15 cellular contexts compared by ENCODE assay signal in genomic region chr3:172208586-172209332, GRCh38.
A peak's percentile ranks its signal among the peaks of the same experiment; 100 is the strongest.
DNase-seq lines count a peak whose midpoint lies in the region; ATAC-seq and TF ChIP-seq lines count a peak whose summit lies in the region.
"Had no signal": no experiment of that assay in that cellular context is flagged by ENCODE, and none has a peak within 500 bp of the region (broad histone marks: within the 10 kb centered on the region; RNA-seq: fewer than 3 reads in every experiment).

No MANE protein-coding gene starts in this region.

- BruUV-seq in OCI-LY7 (replicated peaks; lab: Mats Ljungman, UMichigan): no TSS peak

- no peak overlapping the region for H2AFZ ChIP-seq in OCI-LY7 (ENCODE audit: low read length)

- H3K27ac Mint-ChIP-seq in WTC11: peak overlapping the region; percentile 83
- H3K27ac Mint-ChIP-seq: activated CD4-positive, alpha-beta memory T cell treated with anti-CD3 and anti-CD28 coated beads, Interleukin-2, amount 10 ng/mL, durations not matched to agents 7 days and 5 days; activated naive CD4-positive, alpha-beta T cell treated with anti-CD3 and anti-CD28 coated beads, Interleukin-2, amount 10 ng/mL, durations not matched to agents 7 days and 5 days had no signal

- H3K9me2 ChIP-seq in OCI-LY7 (ENCODE audit: insufficient read depth, low read length): no peaks in the 10 kb centered on the region

- no peaks in the 10 kb centered on the region for H3K79me2 ChIP-seq in OCI-LY7 (ENCODE audit: insufficient read depth, low read depth, low read length)

- no peak for TF ChIP-seq CTCF in HEK293 (tag by site-specific recombination; IDR thresholded peaks at IDR 0.05)
- no peak for TF ChIP-seq CTCF in WTC11 (IDR thresholded peaks at IDR 0.05)
- TF ChIP-seq CTCF in right atrium auricular region (IDR thresholded peaks at IDR 0.05): no peak
- TF ChIP-seq CTCF in sigmoid colon (IDR thresholded peaks at IDR 0.05): no peak
- TF ChIP-seq CTCF in BE2C (IDR thresholded peaks at IDR 0.05; ENCODE audit: low read depth, low read length): no peak
- no peak for TF ChIP-seq CTCF in WERI-Rb-1 (IDR thresholded peaks at IDR 0.05; ENCODE audit: low read depth, low read length)
- no peak for TF ChIP-seq CTCF in OCI-LY7 (conservative IDR thresholded peaks at IDR 0.05; ENCODE audit: low read length)

- peak; percentile 43 for DNase-seq in WTC11 (ENCODE audit: low spot score)
- DNase-seq in right atrium auricular region (ENCODE audit: low spot score): no peak
- no peak for DNase-seq in sigmoid colon
- DNase-seq in GM19238 (ENCODE audit: insufficient read length, low spot score): no peak
- DNase-seq in BE2C: no peak
- DNase-seq in WERI-Rb-1: no peak
- no peak for DNase-seq in OCI-LY7 (ENCODE audit: low spot score)
- DNase-seq: activated CD4-positive, alpha-beta memory T cell treated with anti-CD3 and anti-CD28 coated beads, Interleukin-2, amount 10 ng/mL, durations not matched to agents 7 days and 5 days; activated naive CD4-positive, alpha-beta T cell treated with anti-CD3 and anti-CD28 coated beads, Interleukin-2, amount 10 ng/mL, durations not matched to agents 7 days and 5 days; Caco-2; NCI-H1105 treated with DMSO at 0.1 percent for 48 hours; NCI-H774 had no signal

- peaks cover 42% of the 10 kb centered on the region for H3K4me1 Mint-ChIP-seq in WTC11
- H3K4me1 Mint-ChIP-seq: activated naive CD4-positive, alpha-beta T cell treated with anti-CD3 and anti-CD28 coated beads, Interleukin-2, amount 10 ng/mL, durations not matched to agents 7 days and 5 days had no signal

- peaks cover 22% of the 10 kb centered on the region for H3K9me3 Mint-ChIP-seq in WTC11

- no peak overlapping the region for H3K4me2 ChIP-seq in OCI-LY7 (ENCODE audit: low read length)

- CTCF ChIA-PET in HEK293 (lab: Yijun Ruan, JAX) (no interaction called here), WTC11 (lab: Charles Lee) (interaction anchor here (0.7 to 0.8 kb wide), 2 partner anchors 58 to 123 kb away, joined by 3 read pairs; no protein-coding TSS in a partner anchor), OCI-LY7 (lab: Charles Lee; ENCODE audit: unreplicated experiment) (no interaction called here)

- no peaks in the 10 kb centered on the region for H4K20me1 ChIP-seq in OCI-LY7 (ENCODE audit: insufficient read depth, low read length)

- no peak for TF ChIP-seq EP300 in sigmoid colon (IDR thresholded peaks at IDR 0.05)

- H3K27me3 ChIP-seq in right atrium auricular region (no peaks in the 10 kb centered on the region), sigmoid colon (no peaks in the 10 kb centered on the region), BE2C (no peaks in the 10 kb centered on the region), WERI-Rb-1 (ENCODE audit: insufficient read depth, low read depth, severe bottlenecking) (no peaks in the 10 kb centered on the region)

- intact Hi-C loops in sigmoid colon (cut with DNase I): no loop called here
- intact Hi-C loops in OCI-LY7 (cut with micrococcal nuclease; ENCODE audit: unreplicated experiment): no loop called here

- H3K27ac ChIP-seq in HEK293 (ENCODE audit: extremely low read depth, low read depth, low read length): no peak overlapping the region
- peak overlapping the region; percentile 61 to 67 for H3K27ac ChIP-seq in right atrium auricular region
- peak overlapping the region in 3 of 4 donors; percentile 31 to 62 (median 61) for H3K27ac ChIP-seq in sigmoid colon
- no peak overlapping the region for H3K27ac ChIP-seq in WERI-Rb-1
- no peak overlapping the region for H3K27ac ChIP-seq in OCI-LY7 (ENCODE audit: low read depth, low read length, poor library complexity, severe bottlenecking)
- H3K27ac ChIP-seq: HL-60 had no signal

- POLR2A ChIA-PET in HEK293 (lab: Yijun Ruan, JAX): no interaction called here
- POLR2A ChIA-PET in WTC11 (lab: Charles Lee): no interaction called here
- POLR2A ChIA-PET in OCI-LY7 (lab: Charles Lee): interaction anchor here (0.8 kb wide), 1 partner anchor 12 kb away, joined by 3 read pairs; no protein-coding TSS in a partner anchor

- peaks cover 30% of the 10 kb centered on the region for H3K36me3 Mint-ChIP-seq in WTC11

- H3K4me3 ChIP-seq in HEK293 (ENCODE audit: low read depth, low read length) (no peak overlapping the region), right atrium auricular region (no peak overlapping the region), sigmoid colon (no peak overlapping the region), BE2C (ENCODE audit: low read depth, low read length) (no peak overlapping the region), WERI-Rb-1 (ENCODE audit: low read depth, low read length) (no peak overlapping the region), OCI-LY7 (ENCODE audit: low read depth, low read length, poor library complexity, severe bottlenecking) (no peak overlapping the region)
- H3K4me3 ChIP-seq: skin epidermis had no signal

- no peaks in the 10 kb centered on the region for H3K9me3 ChIP-seq in HEK293 (ENCODE audit: control insufficient read depth, insufficient read depth, low read depth, low read length)
- H3K9me3 ChIP-seq in right atrium auricular region: no peaks in the 10 kb centered on the region
- H3K9me3 ChIP-seq in sigmoid colon: no peaks in the 10 kb centered on the region
- H3K9me3 ChIP-seq in BE2C: no peaks in the 10 kb centered on the region
- H3K9me3 ChIP-seq in WERI-Rb-1 (ENCODE audit: severe bottlenecking): no peaks in the 10 kb centered on the region
- H3K9me3 ChIP-seq in OCI-LY7 (ENCODE audit: low read length): peaks cover 15% of the 10 kb centered on the region; the same call in 1 of the 2 replicates
- H3K9me3 ChIP-seq: Caco-2 had no signal

- 90 to 91% methylated on average over 20 of the region's 20 CpGs for WGBS in sigmoid colon, 2 donors

- peaks cover 4% of the 10 kb centered on the region; the same call in 1 of the 2 replicates for H3K4me1 ChIP-seq in HEK293 (ENCODE audit: control insufficient read depth, insufficient read depth, low read length)
- peaks cover 0 to 67% of the 10 kb centered on the region in 2 donors for H3K4me1 ChIP-seq in right atrium auricular region
- H3K4me1 ChIP-seq in sigmoid colon: peaks cover 0 to 74% (median 55%) of the 10 kb centered on the region in 4 donors
- H3K4me1 ChIP-seq in BE2C: no peaks in the 10 kb centered on the region
- no peaks in the 10 kb centered on the region for H3K4me1 ChIP-seq in OCI-LY7 (ENCODE audit: insufficient read depth, low read length, poor library complexity, severe bottlenecking)

- H3K4me3 Mint-ChIP-seq in WTC11: no peak overlapping the region
- H3K4me3 Mint-ChIP-seq: activated CD4-positive, alpha-beta memory T cell treated with anti-CD3 and anti-CD28 coated beads, Interleukin-2, amount 10 ng/mL, durations not matched to agents 7 days and 5 days; activated naive CD4-positive, alpha-beta T cell treated with anti-CD3 and anti-CD28 coated beads, Interleukin-2, amount 10 ng/mL, durations not matched to agents 7 days and 5 days had no signal

- TF ChIP-seq POLR2A in sigmoid colon (IDR thresholded peaks at IDR 0.05): no peak

- ATAC-seq in WTC11: peak; percentile 88

- no peaks in the 10 kb centered on the region for H3K27me3 Mint-ChIP-seq in WTC11 (ENCODE audit: low read depth)
- H3K27me3 Mint-ChIP-seq: activated CD4-positive, alpha-beta memory T cell treated with anti-CD3 and anti-CD28 coated beads, Interleukin-2, amount 10 ng/mL, durations not matched to agents 7 days and 5 days; activated naive CD4-positive, alpha-beta T cell treated with anti-CD3 and anti-CD28 coated beads, Interleukin-2, amount 10 ng/mL, durations not matched to agents 7 days and 5 days had no signal

- no peaks in the 10 kb centered on the region for H3K36me3 ChIP-seq in HEK293 (ENCODE audit: control insufficient read depth in 2 of 2, insufficient read depth in 1 of 2, low read length in 2 of 2)
- H3K36me3 ChIP-seq in right atrium auricular region: no peaks in the 10 kb centered on the region
- no peaks in the 10 kb centered on the region for H3K36me3 ChIP-seq in sigmoid colon
- H3K36me3 ChIP-seq in BE2C: no peaks in the 10 kb centered on the region
- no peaks in the 10 kb centered on the region for H3K36me3 ChIP-seq in WERI-Rb-1
- no peaks in the 10 kb centered on the region; the same call in 1 of the 2 replicates for H3K36me3 ChIP-seq in OCI-LY7 (ENCODE audit: insufficient read depth, low read length)

TF ChIP-seq in HEK293, 187 proteins besides CTCF, POLR2A, EP300 and RAD21 (continues in another document):
- no peak for TF ChIP-seq ZNF596 (tag by site-specific recombination; IDR thresholded peaks at IDR 0.05)
- TF ChIP-seq ZNF37A (tag by site-specific recombination; IDR thresholded peaks at IDR 0.05): no peak
- peak; percentile 30; the same call in 1 of the 2 replicates for TF ChIP-seq ZFHX2 (tag by site-specific recombination; conservative IDR thresholded peaks at IDR 0.05)

TF ChIP-seq in WTC11, 78 proteins besides CTCF, POLR2A, EP300 and RAD21 (continues in another document):
- TF ChIP-seq NR3C1 (CRISPR knock-in tag; conservative IDR thresholded peaks at IDR 0.05; ENCODE audit: low read depth) (no peak), ELF4 (CRISPR knock-in tag; IDR thresholded peaks at IDR 0.05; ENCODE audit: low read depth) (no peak), GABPB1 (CRISPR knock-in tag; IDR thresholded peaks at IDR 0.05) (no peak), FOXP4 (CRISPR knock-in tag; IDR thresholded peaks at IDR 0.05) (no peak), GTF2I (CRISPR knock-in tag; conservative IDR thresholded peaks at IDR 0.05) (no peak), USF1 (CRISPR knock-in tag; IDR thresholded peaks at IDR 0.05) (no peak), CREM (CRISPR knock-in tag; IDR thresholded peaks at IDR 0.05) (no peak), FOXP1 (CRISPR knock-in tag; IDR thresholded peaks at IDR 0.05; ENCODE audit: borderline replicate concordance) (no peak)

Comparison
In these comparisons a context has a peak if more than half of its experiments do, and no peak if none do; other contexts are left out.
1. H3K27ac ChIP-seq: peak in right atrium auricular region (2 of 2) and sigmoid colon (3 of 4); none in HEK293 (single experiment), WERI-Rb-1 (single experiment) and OCI-LY7 (single experiment).